8 cellular contexts compared by ENCODE assay signal in the genomic region with DNA sequence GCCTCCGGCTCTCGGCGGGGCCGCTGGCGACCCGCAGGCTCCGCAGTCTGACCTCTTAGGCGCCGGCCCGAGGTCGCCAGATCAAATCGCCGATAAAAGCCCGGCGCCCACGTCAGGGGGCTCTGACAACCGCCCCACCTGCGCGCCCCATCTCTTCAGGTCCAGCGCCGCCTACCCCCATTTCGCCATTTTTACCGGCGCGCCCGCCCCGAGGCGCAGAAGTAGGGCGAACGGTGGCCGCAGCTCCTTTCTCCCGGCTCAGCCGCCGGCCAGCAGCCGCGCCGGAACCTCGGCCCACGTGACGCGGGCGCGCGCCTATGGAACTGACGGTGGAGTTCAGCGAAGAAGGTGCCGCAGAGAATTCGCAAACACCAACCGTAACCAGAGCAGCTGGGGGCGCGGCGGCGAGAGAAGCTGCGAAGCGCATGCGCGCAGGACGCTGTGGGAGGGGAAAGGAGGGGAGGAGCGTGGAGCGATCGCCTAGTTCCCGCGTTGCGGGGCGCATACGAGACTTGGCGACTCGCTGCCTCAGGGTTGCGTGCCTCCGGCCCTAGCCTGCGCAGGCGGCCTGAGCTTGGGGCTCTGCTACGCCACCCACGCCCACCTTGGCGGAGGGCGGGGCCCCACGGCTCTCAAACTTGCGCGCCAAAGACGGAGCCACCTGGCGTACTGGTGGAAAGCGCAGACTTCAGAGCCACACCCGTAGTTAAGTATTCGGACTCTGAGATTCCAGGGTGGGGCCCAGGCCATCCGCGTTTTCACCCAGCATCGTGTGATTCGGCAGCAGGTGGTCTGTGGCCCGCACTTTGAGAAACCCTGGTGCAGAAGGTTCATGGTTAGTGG. TPM values are rescaled to one million over a fixed set of nuclear protein-coding genes. Genes with fewer than 3 reads are reported as not detected.
DNase-seq lines count a peak whose midpoint lies in the region; ATAC-seq and TF ChIP-seq lines count a peak whose summit lies in the region.

A gene with protein sequence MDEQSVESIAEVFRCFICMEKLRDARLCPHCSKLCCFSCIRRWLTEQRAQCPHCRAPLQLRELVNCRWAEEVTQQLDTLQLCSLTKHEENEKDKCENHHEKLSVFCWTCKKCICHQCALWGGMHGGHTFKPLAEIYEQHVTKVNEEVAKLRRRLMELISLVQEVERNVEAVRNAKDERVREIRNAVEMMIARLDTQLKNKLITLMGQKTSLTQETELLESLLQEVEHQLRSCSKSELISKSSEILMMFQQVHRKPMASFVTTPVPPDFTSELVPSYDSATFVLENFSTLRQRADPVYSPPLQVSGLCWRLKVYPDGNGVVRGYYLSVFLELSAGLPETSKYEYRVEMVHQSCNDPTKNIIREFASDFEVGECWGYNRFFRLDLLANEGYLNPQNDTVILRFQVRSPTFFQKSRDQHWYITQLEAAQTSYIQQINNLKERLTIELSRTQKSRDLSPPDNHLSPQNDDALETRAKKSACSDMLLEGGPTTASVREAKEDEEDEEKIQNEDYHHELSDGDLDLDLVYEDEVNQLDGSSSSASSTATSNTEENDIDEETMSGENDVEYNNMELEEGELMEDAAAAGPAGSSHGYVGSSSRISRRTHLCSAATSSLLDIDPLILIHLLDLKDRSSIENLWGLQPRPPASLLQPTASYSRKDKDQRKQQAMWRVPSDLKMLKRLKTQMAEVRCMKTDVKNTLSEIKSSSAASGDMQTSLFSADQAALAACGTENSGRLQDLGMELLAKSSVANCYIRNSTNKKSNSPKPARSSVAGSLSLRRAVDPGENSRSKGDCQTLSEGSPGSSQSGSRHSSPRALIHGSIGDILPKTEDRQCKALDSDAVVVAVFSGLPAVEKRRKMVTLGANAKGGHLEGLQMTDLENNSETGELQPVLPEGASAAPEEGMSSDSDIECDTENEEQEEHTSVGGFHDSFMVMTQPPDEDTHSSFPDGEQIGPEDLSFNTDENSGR (minus strand): TSS at position 418 of the 843 bp plus-strand sequence. CDS start 419 bp downstream, outside the sequence.

- POLR2A ChIA-PET in SK-N-SH (lab: Yijun Ruan, JAX), result interaction anchor here (0.6 to 2.3 kb wide), 7 partner anchors 9 to 588 kb away, joined by 3 to 9 read pairs (median 4); a partner anchor contains a TSS

- DNase-seq in NCI-H1048 (lab: John Stamatoyannopoulos, UW) (peak; percentile 94), SK-N-SH (peak; percentile 99), germinal center (ENCODE audit: low spot score) (peak; percentile 99), nucleus accumbens (lab: John Stamatoyannopoulos, UW) (peak; percentile 63 to 98 (median 94)), suprapubic skin (ENCODE audit: low spot score in 2 of 2) (peak; percentile 97 to 99)
- peak; percentile 99 for DNase-seq in activated naive CD4-positive, alpha-beta T cell treated with anti-CD3 and anti-CD28 coated beads, Interleukin-2, amount 50 U/mL, for 16 hours

- H4K20me1 ChIP-seq in SK-N-SH (ENCODE audit: insufficient read depth), result peaks cover 14% of the 10 kb centered on the region

- H3K27me3 ChIP-seq in SK-N-SH (ENCODE audit: insufficient read depth) (no peaks in the 10 kb centered on the region), suprapubic skin (no peaks in the 10 kb centered on the region)

- CTCF ChIA-PET in SK-N-SH (lab: Yijun Ruan, JAX), result interaction anchor here (1.3 to 2.4 kb wide), 2 partner anchors 12 to 93 kb away, joined by 3 to 8 read pairs; no protein-coding TSS in a partner anchor

- peak within 1 kb of the TSS; percentile 80 for H3K9ac ChIP-seq in SK-N-SH

- H3K4me1 ChIP-seq in SK-N-SH (ENCODE audit: control insufficient read depth in 1 of 2, insufficient read depth in 2 of 2, low read depth in 1 of 2, low read length in 1 of 2) (peaks cover 0 to 8% of the 10 kb centered on the region in 2 experiments; a peak in 2 of 4 replicates), suprapubic skin (peaks cover 26% of the 10 kb centered on the region)

- H3K9me3 ChIP-seq in SK-N-SH (no peaks in the 10 kb centered on the region), suprapubic skin (no peaks in the 10 kb centered on the region)

- TF ChIP-seq CTCF in SK-N-SH (IDR thresholded peaks at IDR 0.05) (peak; percentile 12; the same call in 1 of the 2 replicates), suprapubic skin (IDR thresholded peaks at IDR 0.05) (no peak)

- H3K36me3 ChIP-seq in SK-N-SH (replicated peaks in 1 of 2; ENCODE audit: control insufficient read depth in 1 of 2, insufficient read depth in 2 of 2, low read length in 1 of 2) (peaks cover 12 to 20% of the 10 kb centered on the region in 2 experiments), suprapubic skin (peaks cover 2% of the 10 kb centered on the region)

- peak within 1 kb of the TSS; percentile 79 for H2AFZ ChIP-seq in SK-N-SH (ENCODE audit: low read depth)

- peak within 1 kb of the TSS; percentile 80 for H3K4me2 ChIP-seq in SK-N-SH

- H3K27ac ChIP-seq in SK-N-SH (ENCODE audit: low read depth in 2 of 2, low read length in 1 of 2) (peak within 1 kb of the TSS; percentile 87 to 91), suprapubic skin (peak within 1 kb of the TSS; percentile 87)

- H3K9me2 ChIP-seq in SK-N-SH, result no peaks in the 10 kb centered on the region

- 0 out of 2 replicates have a peak, but pooled peaks have one; percentile 8 for TF ChIP-seq RAD21 in SK-N-SH (IDR thresholded peaks at IDR 0.05; ENCODE audit: low read length)

- peaks cover 10% of the 10 kb centered on the region for H3F3A ChIP-seq in SK-N-SH (replicated peaks; ENCODE audit: insufficient read depth)

- peak in 1 of 2 donors; percentile 26 for TF ChIP-seq POLR2A in suprapubic skin (IDR thresholded peaks at IDR 0.05)

- peaks cover 67% of the 10 kb centered on the region for H3K79me2 ChIP-seq in SK-N-SH (ENCODE audit: insufficient read depth)

- under 1% methylated on average over 55 of the region's 89 CpGs for WGBS in SK-N-SH (ENCODE audit: low lambda C conversion rate)
- WGBS in suprapubic skin, result 0% methylated on average over 45 of the region's 89 CpGs

- ATAC-seq in HG02571 (IDR thresholded peaks at IDR 0.05; ENCODE audit: unreplicated experiment), result peak; percentile 88

- peak within 1 kb of the TSS; percentile 86 for H3K4me3 ChIP-seq in GM08714 (ENCODE audit: low read length)
- peak within 1 kb of the TSS; percentile 73 to 83 for H3K4me3 ChIP-seq in SK-N-SH (ENCODE audit: low read depth in 2 of 2, low read length in 1 of 2)
- H3K4me3 ChIP-seq in suprapubic skin, result peak within 1 kb of the TSS; percentile 93

- TF ChIP-seq EP300 in SK-N-SH (IDR thresholded peaks at IDR 0.05; ENCODE audit: borderline replicate concordance in 1 of 2, low read depth in 1 of 2, low read length in 1 of 2), result no peak
- no peak for TF ChIP-seq EP300 in suprapubic skin (IDR thresholded peaks at IDR 0.05)

TF ChIP-seq in SK-N-SH, 30 proteins besides CTCF, POLR2A, EP300 and RAD21 (continues in another document):
- TF ChIP-seq FOSL2 (IDR thresholded peaks at IDR 0.05; ENCODE audit: borderline replicate concordance, low read depth), result no peak
- no peak for TF ChIP-seq RXRA (IDR thresholded peaks at IDR 0.05; ENCODE audit: borderline replicate concordance, low read depth)
- 0 out of 2 replicates have a peak, but pooled peaks have one; percentile 21 for TF ChIP-seq JUND (IDR thresholded peaks at IDR 0.05)
- TF ChIP-seq EZH2phosphoT487 (IDR thresholded peaks at IDR 0.05; ENCODE audit: borderline replicate concordance, low read depth), result no peak
- TF ChIP-seq MXI1 (IDR thresholded peaks at IDR 0.05; ENCODE audit: low read depth, low read length), result peak; percentile 98
- TF ChIP-seq MEF2A (IDR thresholded peaks at IDR 0.05; ENCODE audit: borderline replicate concordance, low read depth), result peak; percentile 27; the same call in 1 of the 2 replicates
- TF ChIP-seq, protein P1, sequence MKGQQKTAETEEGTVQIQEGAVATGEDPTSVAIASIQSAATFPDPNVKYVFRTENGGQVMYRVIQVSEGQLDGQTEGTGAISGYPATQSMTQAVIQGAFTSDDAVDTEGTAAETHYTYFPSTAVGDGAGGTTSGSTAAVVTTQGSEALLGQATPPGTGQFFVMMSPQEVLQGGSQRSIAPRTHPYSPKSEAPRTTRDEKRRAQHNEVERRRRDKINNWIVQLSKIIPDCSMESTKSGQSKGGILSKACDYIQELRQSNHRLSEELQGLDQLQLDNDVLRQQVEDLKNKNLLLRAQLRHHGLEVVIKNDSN (IDR thresholded peaks at IDR 0.05; ENCODE audit: borderline replicate concordance, low read depth), result peak; percentile 99
- peak; percentile 66; the same call in 1 of the 2 replicates for TF ChIP-seq TAF1 (IDR thresholded peaks at IDR 0.05; ENCODE audit: borderline replicate concordance, low read depth, low read length)
- TF ChIP-seq, protein P2, sequence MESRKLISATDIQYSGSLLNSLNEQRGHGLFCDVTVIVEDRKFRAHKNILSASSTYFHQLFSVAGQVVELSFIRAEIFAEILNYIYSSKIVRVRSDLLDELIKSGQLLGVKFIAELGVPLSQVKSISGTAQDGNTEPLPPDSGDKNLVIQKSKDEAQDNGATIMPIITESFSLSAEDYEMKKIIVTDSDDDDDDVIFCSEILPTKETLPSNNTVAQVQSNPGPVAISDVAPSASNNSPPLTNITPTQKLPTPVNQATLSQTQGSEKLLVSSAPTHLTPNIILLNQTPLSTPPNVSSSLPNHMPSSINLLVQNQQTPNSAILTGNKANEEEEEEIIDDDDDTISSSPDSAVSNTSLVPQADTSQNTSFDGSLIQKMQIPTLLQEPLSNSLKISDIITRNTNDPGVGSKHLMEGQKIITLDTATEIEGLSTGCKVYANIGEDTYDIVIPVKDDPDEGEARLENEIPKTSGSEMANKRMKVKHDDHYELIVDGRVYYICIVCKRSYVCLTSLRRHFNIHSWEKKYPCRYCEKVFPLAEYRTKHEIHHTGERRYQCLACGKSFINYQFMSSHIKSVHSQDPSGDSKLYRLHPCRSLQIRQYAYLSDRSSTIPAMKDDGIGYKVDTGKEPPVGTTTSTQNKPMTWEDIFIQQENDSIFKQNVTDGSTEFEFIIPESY (IDR thresholded peaks at IDR 0.05; ENCODE audit: borderline replicate concordance, low read depth), result peak; percentile 95
- peak; percentile 54 for TF ChIP-seq GABPA (IDR thresholded peaks at IDR 0.05; ENCODE audit: low read depth)
- no peak; the same call in none of the 2 replicates for TF ChIP-seq TCF12 (IDR thresholded peaks at IDR 0.05)
- TF ChIP-seq, protein P3, sequence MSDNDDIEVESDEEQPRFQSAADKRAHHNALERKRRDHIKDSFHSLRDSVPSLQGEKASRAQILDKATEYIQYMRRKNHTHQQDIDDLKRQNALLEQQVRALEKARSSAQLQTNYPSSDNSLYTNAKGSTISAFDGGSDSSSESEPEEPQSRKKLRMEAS (IDR thresholded peaks at IDR 0.05; ENCODE audit: low read depth), result peak; percentile 84
- TF ChIP-seq POLR2AphosphoS5 (IDR thresholded peaks at IDR 0.05; ENCODE audit: low read depth, low read length), result peak; percentile 68; the same call in 1 of the 2 replicates
- peak; percentile 98 for TF ChIP-seq NRF1 (IDR thresholded peaks at IDR 0.05; ENCODE audit: low read depth, low read length)
- TF ChIP-seq RCOR1 (IDR thresholded peaks at IDR 0.05; ENCODE audit: low read length), result 0 out of 2 replicates have a peak, but pooled peaks have one; percentile 2

RNA-seq across cellular contexts. Expression of the gene that starts here (rescaled TPM):
- polyA plus RNA-seq in SK-N-SH (2012; rRNA removed), result 20.5 and 28.5 TPM in 2 replicates
- 29.0 and 32.8 TPM in 2 replicates for polyA plus RNA-seq in SK-N-SH (2012; cell fraction: cytosol; rRNA removed)
- polyA plus RNA-seq in SK-N-SH (2012; cell fraction: nucleus; rRNA removed), result 18.1 and 34.0 TPM in 2 replicates
- total RNA-seq in suprapubic skin, result 10 to 100 TPM; 11.1 to 18.3 (median 14.6) TPM

Comparison
In these comparisons a context has a peak if more than half of its experiments do, and no peak if none do; other contexts are left out.
1. Peak in every context shown above with its lines: DNase-seq, ATAC-seq, H3K4me3 ChIP-seq and H3K27ac ChIP-seq.